In genomic region chr6:56756219-56756789, GRCh38 we compare ENCODE assay signal across 12 cellular contexts.
DNase-seq lines count a peak whose midpoint lies in the region; ATAC-seq and TF ChIP-seq lines count a peak whose summit lies in the region.
"Had no signal": no experiment of that assay in that cellular context is flagged by ENCODE, and none has a peak within 500 bp of the region (broad histone marks: within the 10 kb centered on the region; RNA-seq: fewer than 3 reads in every experiment).

No MANE protein-coding gene starts in this region.

- no peak overlapping the region for H3K4me3 ChIP-seq in gastroesophageal sphincter
- no peak overlapping the region for H3K4me3 ChIP-seq in upper lobe of right lung
- H3K4me3 ChIP-seq: spleen had no signal

- H3K4me1 Mint-ChIP-seq in activated T-cell treated with anti-CD3 and anti-CD28 coated beads, Interleukin-2, amount 50 U/mL, for 72 hours (ENCODE audit: low read depth) = peaks cover 5% of the 10 kb centered on the region
- H3K4me1 Mint-ChIP-seq in nephron = peaks cover 32% of the 10 kb centered on the region

- H3K27ac Mint-ChIP-seq in activated T-cell treated with anti-CD3 and anti-CD28 coated beads, Interleukin-2, amount 50 U/mL, for 72 hours = peak overlapping the region; percentile 27
- peak overlapping the region; percentile 36 to 72 (median 57) for H3K27ac Mint-ChIP-seq in nephron

- peaks cover 7 to 77% (median 15%) of the 10 kb centered on the region in 3 donors for H3K4me1 ChIP-seq in gastroesophageal sphincter
- H3K4me1 ChIP-seq in upper lobe of right lung = peaks cover 20% of the 10 kb centered on the region

- ATAC-seq in activated T-cell treated with anti-CD3 and anti-CD28 coated beads, Interleukin-2, amount 50 U/mL, for 72 hours (replicated peaks in 1 of 2) = no peak
- ATAC-seq in gastroesophageal sphincter (peak; percentile 33), upper lobe of right lung (peak; percentile 72), GM19324 (IDR thresholded peaks at IDR 0.05; ENCODE audit: low FRiP score, unreplicated experiment) (no peak), HG02610 (IDR thresholded peaks at IDR 0.05; ENCODE audit: unreplicated experiment) (no peak), GM19397 (IDR thresholded peaks at IDR 0.05; ENCODE audit: unreplicated experiment) (no peak)

- TF ChIP-seq CTCF in gastroesophageal sphincter (IDR thresholded peaks at IDR 0.05) = no peak
- no peak for TF ChIP-seq CTCF in nephron (IDR thresholded peaks at IDR 0.05; ENCODE audit: unreplicated experiment in 3 of 3)
- TF ChIP-seq CTCF in upper lobe of right lung (IDR thresholded peaks at IDR 0.05) = no peak

- H3K27me3 ChIP-seq in gastroesophageal sphincter = no peaks in the 10 kb centered on the region
- H3K27me3 ChIP-seq in upper lobe of right lung = no peaks in the 10 kb centered on the region
- H3K27me3 ChIP-seq: spleen had no signal

- TF ChIP-seq POLR2A in gastroesophageal sphincter (IDR thresholded peaks at IDR 0.05) = no peak

- intact Hi-C loops in upper lobe of right lung (cut with DNase I) = no loop called here

- no peaks in the 10 kb centered on the region for H3K36me3 Mint-ChIP-seq in activated T-cell treated with anti-CD3 and anti-CD28 coated beads, Interleukin-2, amount 50 U/mL, for 72 hours (ENCODE audit: insufficient read depth in 2 of 2)
- no peaks in the 10 kb centered on the region for H3K36me3 Mint-ChIP-seq in nephron (ENCODE audit: low read depth)

- DNase-seq in activated T-cell treated with anti-CD3 and anti-CD28 coated beads, Interleukin-2, amount 50 U/mL, for 72 hours = no peak
- no peak for DNase-seq in activated T-cell treated with anti-CD3 and anti-CD28 coated beads, Interleukin-2, amount 50 U/mL, for 1 hour
- no peak for DNase-seq in upper lobe of right lung
- DNase-seq: DMS53; effector CD4-positive, alpha-beta T cell; spleen; stimulated activated CD8-positive, alpha-beta memory T cell treated with anti-CD3 and anti-CD28 coated beads, Interleukin-4, amount 100 ng/mL, for 48 hours had no signal

- no peaks in the 10 kb centered on the region for H3K9me3 ChIP-seq in gastroesophageal sphincter
- H3K9me3 ChIP-seq in upper lobe of right lung = no peaks in the 10 kb centered on the region
- H3K9me3 ChIP-seq: spleen had no signal

- H3K9me3 Mint-ChIP-seq in activated T-cell treated with anti-CD3 and anti-CD28 coated beads, Interleukin-2, amount 50 U/mL, for 72 hours = no peaks in the 10 kb centered on the region
- no peaks in the 10 kb centered on the region for H3K9me3 Mint-ChIP-seq in nephron

- peaks cover 6% of the 10 kb centered on the region for H3K27me3 Mint-ChIP-seq in activated T-cell treated with anti-CD3 and anti-CD28 coated beads, Interleukin-2, amount 50 U/mL, for 72 hours (ENCODE audit: low read depth)
- no peaks in the 10 kb centered on the region for H3K27me3 Mint-ChIP-seq in nephron (ENCODE audit: low read depth)

- H3K4me3 Mint-ChIP-seq in activated T-cell treated with anti-CD3 and anti-CD28 coated beads, Interleukin-2, amount 50 U/mL, for 72 hours = no peak overlapping the region
- no peak overlapping the region for H3K4me3 Mint-ChIP-seq in nephron

- H3K27ac ChIP-seq in gastroesophageal sphincter (peak overlapping the region in 3 of 4 donors; percentile 54 to 64 (median 55)), upper lobe of right lung (peak overlapping the region; percentile 52)
- H3K27ac ChIP-seq: spleen had no signal

- 58 to 67% methylated on average over 3 of the region's 4 CpGs for WGBS in gastroesophageal sphincter (ENCODE audit: low coverage in 1 of 2), 2 donors

- no peak for TF ChIP-seq EP300 in gastroesophageal sphincter (IDR thresholded peaks at IDR 0.05)

- H3K36me3 ChIP-seq in gastroesophageal sphincter = no peaks in the 10 kb centered on the region
- no peaks in the 10 kb centered on the region for H3K36me3 ChIP-seq in upper lobe of right lung
- H3K36me3 ChIP-seq: spleen had no signal

Comparison
In these comparisons a context has a peak if more than half of its experiments do, and no peak if none do; other contexts are left out.
1. ATAC-seq: peak in gastroesophageal sphincter (single experiment) and upper lobe of right lung (single experiment); none in activated T-cell treated with anti-CD3 and anti-CD28 coated beads, Interleukin-2, amount 50 U/mL, for 72 hours (0 of 2), GM19324 (single experiment), HG02610 (single experiment) and GM19397 (single experiment).